8 cellular contexts compared by ENCODE assay signal in genomic region chr10:102460836-102461186, GRCh38. TPM values are rescaled to one million over a fixed set of nuclear protein-coding genes. Genes with fewer than 3 reads are reported as not detected.
DNase-seq lines count a peak whose midpoint lies in the region; ATAC-seq and TF ChIP-seq lines count a peak whose summit lies in the region.
"Had no signal": no experiment of that assay in that cellular context is flagged by ENCODE, and none has a peak within 500 bp of the region (broad histone marks: within the 10 kb centered on the region; RNA-seq: fewer than 3 reads in every experiment).

No MANE protein-coding gene starts in this region.

- peak overlapping the region; percentile 68 for H3K9ac ChIP-seq in SU-DHL-6 (ENCODE audit: low read length)
- peak overlapping the region; percentile 20 to 78 (median 23) for H3K9ac ChIP-seq in skeletal muscle tissue (ENCODE audit: low read depth in 1 of 3, low read length in 3 of 3)

- peak overlapping the region; percentile 86 for H2AFZ ChIP-seq in SU-DHL-6 (ENCODE audit: low read depth, low read length, severe bottlenecking)

- H3K9me2 ChIP-seq in SU-DHL-6 (replicated peaks; ENCODE audit: insufficient read depth, low read length), result no peaks in the 10 kb centered on the region

- H4K20me1 ChIP-seq in SU-DHL-6 (ENCODE audit: low read depth, low read length), result no peaks in the 10 kb centered on the region

- H3K9me3 ChIP-seq in SU-DHL-6 (ENCODE audit: insufficient read depth, low read length), result no peaks in the 10 kb centered on the region
- H3K9me3 ChIP-seq in skeletal muscle tissue (ENCODE audit: control insufficient read depth in 3 of 3, low read length in 3 of 3), result no peaks in the 10 kb centered on the region

- DNase-seq in Right ventricle myocardium superior, result no peak
- no peak for DNase-seq in ureter (ENCODE audit: low spot score)
- no peak for DNase-seq in NCI-H2081 (lab: John Stamatoyannopoulos, UW)

- peak overlapping the region; percentile 68 for H3K4me2 ChIP-seq in SU-DHL-6 (ENCODE audit: low read depth, low read length, poor library complexity, severe bottlenecking)

- ATAC-seq in GM18907 (IDR thresholded peaks at IDR 0.05; ENCODE audit: unreplicated experiment), result peak; percentile 24
- ATAC-seq in HG02759 (IDR thresholded peaks at IDR 0.05; ENCODE audit: unreplicated experiment), result peak; percentile 23
- peak; percentile 19 for ATAC-seq in Right ventricle myocardium superior (ENCODE audit: poor library complexity)

- no peak for TF ChIP-seq CTCF in SU-DHL-6 (IDR thresholded peaks at IDR 0.05; ENCODE audit: insufficient read depth, low read length, poor library complexity, severe bottlenecking)

- peaks cover 20% of the 10 kb centered on the region for H3K79me2 ChIP-seq in SU-DHL-6 (ENCODE audit: insufficient read depth, low read length)

- peak overlapping the region; percentile 8 for H3K27ac ChIP-seq in SU-DHL-6 (ENCODE audit: low read depth, low read length)
- no peak overlapping the region for H3K27ac ChIP-seq in skeletal muscle tissue (ENCODE audit: low read depth, low read length)

- H3K36me3 ChIP-seq in SU-DHL-6 (ENCODE audit: low read length) (no peaks in the 10 kb centered on the region; the same call in 1 of the 2 replicates), skeletal muscle tissue (ENCODE audit: control insufficient read depth in 3 of 3, insufficient read depth in 3 of 3, low read length in 3 of 3) (peaks cover 0 to under 1% (median 0%) of the 10 kb centered on the region in 3 donors)

- intact Hi-C loops in Right ventricle myocardium superior (cut with DNase I), result no loop called here

- H3K4me1 ChIP-seq in skeletal muscle tissue (ENCODE audit: control insufficient read depth in 3 of 3, insufficient read depth in 3 of 3, low read length in 3 of 3), result peaks cover 9 to 16% (median 15%) of the 10 kb centered on the region in 3 donors

- no peaks in the 10 kb centered on the region for H3K27me3 ChIP-seq in SU-DHL-6 (ENCODE audit: low read length)
- no peaks in the 10 kb centered on the region for H3K27me3 ChIP-seq in skeletal muscle tissue (ENCODE audit: control insufficient read depth in 3 of 3, insufficient read depth in 3 of 3, low read length in 3 of 3)

- H3F3A ChIP-seq in SU-DHL-6 (ENCODE audit: insufficient read depth), result peaks cover 7% of the 10 kb centered on the region

- peak overlapping the region; percentile 70 for H3K4me3 ChIP-seq in SU-DHL-6 (ENCODE audit: insufficient read depth, low read length, poor library complexity, severe bottlenecking)
- peak overlapping the region; percentile 67 to 88 (median 76) for H3K4me3 ChIP-seq in skeletal muscle tissue (ENCODE audit: low read length in 3 of 3)

RNA-seq across cellular contexts. Expression of gene C10orf95, which starts 9.5 kb away (rescaled TPM):
- total RNA-seq in Right ventricle myocardium superior (not detected), skeletal muscle tissue (not detected), ureter (1.5 TPM)
- total RNA-seq: subcutaneous adipose tissue had no signal

RNA-seq across cellular contexts. Expression of gene CUEDC2, which starts 28.4 kb away (rescaled TPM):
- 73.8 TPM for total RNA-seq in Right ventricle myocardium superior
- 31.3 TPM for total RNA-seq in skeletal muscle tissue
- 51.9 TPM for total RNA-seq in ureter

RNA-seq across cellular contexts. Expression of gene FBXL15, which starts 40.2 kb away (rescaled TPM):
- total RNA-seq in Right ventricle myocardium superior (9.4 TPM), skeletal muscle tissue (3.1 TPM), ureter (8.7 TPM)

RNA-seq across cellular contexts. Expression of gene ACTR1A, which starts 41.7 kb away (rescaled TPM):
- total RNA-seq in Right ventricle myocardium superior (90.6 TPM), skeletal muscle tissue (66.8 TPM), ureter (87.1 TPM)

RNA-seq across cellular contexts. Expression of gene PSD, which starts 42.2 kb away (rescaled TPM):
- total RNA-seq in Right ventricle myocardium superior, result 0.89 TPM
- total RNA-seq in skeletal muscle tissue, result 3.7 TPM
- total RNA-seq in ureter, result 5.1 TPM
